ENCODE assay signal across 24 cellular contexts in the genomic region with DNA sequence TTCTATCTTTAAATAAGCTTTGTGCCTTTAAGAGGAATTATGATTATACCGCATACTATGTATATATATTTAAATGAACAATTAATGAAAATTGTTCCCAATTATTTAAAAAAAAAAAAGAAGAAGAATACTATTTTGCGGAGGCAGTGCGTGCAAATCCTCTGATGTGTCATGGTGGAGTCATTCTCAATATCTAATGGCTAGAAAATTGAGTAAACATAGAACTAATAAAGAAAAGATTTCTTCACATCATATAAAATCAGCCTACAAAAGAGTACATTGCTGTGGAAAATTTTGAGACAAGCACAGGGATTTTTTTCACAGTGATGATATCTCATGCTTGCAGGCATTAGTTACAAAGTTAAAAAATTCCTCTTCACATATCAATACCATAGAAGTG.
"Had no signal": no experiment of that assay in that cellular context is flagged by ENCODE, and none has a peak within 500 bp of the region (broad histone marks: within the 10 kb centered on the region; RNA-seq: fewer than 3 reads in every experiment).

No MANE protein-coding gene starts in this region.

- H3K36me3 ChIP-seq: gastroesophageal sphincter, neutrophil, ovary, right atrium auricular region, upper lobe of left lung had no signal

- H3K4me3 ChIP-seq: gastroesophageal sphincter, ovary, psoas muscle, right atrium auricular region, upper lobe of left lung had no signal

- DNase-seq: activated CD4-positive, alpha-beta memory T cell treated with anti-CD3 and anti-CD28 coated beads, Interleukin-2, amount 10 ng/mL, durations not matched to agents 7 days and 5 days; activated CD4-positive, alpha-beta T cell treated with anti-CD3 and anti-CD28 coated beads for 48 hours; activated CD8-positive, alpha-beta memory T cell treated with anti-CD3 and anti-CD28 coated beads, Interleukin-2, amount 10 ng/mL, durations not matched to agents 7 days and 5 days; activated gamma-delta T cell; activated naive CD4-positive, alpha-beta T cell treated with anti-CD3 and anti-CD28 coated beads, Interleukin-2, amount 50 U/mL, for 16 hours; activated naive CD8-positive, alpha-beta T cell treated with anti-CD3 and anti-CD28 coated beads, Interleukin-2, amount 50 U/mL, for 24 hours; activated T-cell treated with anti-CD3 and anti-CD28 coated beads for 4 hours; caudate nucleus; dermis blood vessel endothelial cell; effector CD8-positive, alpha-beta T cell; head of caudate nucleus; islet precursor cell; left colon; ovary; psoas muscle; stimulated activated CD4-positive, alpha-beta T cell treated with anti-CD3 and anti-CD28 coated beads, Interleukin-12 subunit alpha, Interleukin-12 subunit beta, amount 100 ng/mL, for 4 hours; stimulated activated CD4-positive, alpha-beta T cell treated with anti-CD3 and anti-CD28 coated beads, Interleukin-4, amount 100 ng/mL, for 4 hours; stimulated activated naive CD8-positive, alpha-beta T cell treated with anti-CD3 and anti-CD28 coated beads, Interleukin-15, Interleukin-2, amounts not matched to agents 100 U/mL and 50 U/mL, for 24 hours; T-helper 17 cell; upper lobe of left lung had no signal

- H3K27ac ChIP-seq: neutrophil, ovary, psoas muscle, right atrium auricular region, upper lobe of left lung had no signal

- H3K27me3 ChIP-seq: gastroesophageal sphincter, ovary, right atrium auricular region had no signal

- H3K9me3 ChIP-seq: gastroesophageal sphincter, neutrophil, ovary, psoas muscle, right atrium auricular region, upper lobe of left lung had no signal

- ATAC-seq: activated CD8-positive, alpha-beta memory T cell treated with anti-CD3 and anti-CD28 coated beads, Interleukin-2, amount 10 ng/mL, durations not matched to agents 7 days and 5 days; activated naive CD8-positive, alpha-beta T cell treated with anti-CD3 and anti-CD28 coated beads, Interleukin-2, amount 50 U/mL, for 24 hours; esophagus mucosa; gastroesophageal sphincter; left colon; psoas muscle; stimulated activated naive CD8-positive, alpha-beta T cell treated with anti-CD3 and anti-CD28 coated beads, Interleukin-15, Interleukin-2, amounts not matched to agents 100 U/mL and 50 U/mL, for 24 hours; T-helper 17 cell had no signal
